In genomic region chrX:134969726-134970125, GRCh38 we compare ENCODE assay signal across 22 cellular contexts. TPM values are rescaled to one million over a fixed set of nuclear protein-coding genes. Genes with fewer than 3 reads are reported as not detected.
DNase-seq lines count a peak whose midpoint lies in the region; ATAC-seq and TF ChIP-seq lines count a peak whose summit lies in the region.
"Had no signal": no experiment of that assay in that cellular context is flagged by ENCODE, and none has a peak within 500 bp of the region (broad histone marks: within the 10 kb centered on the region; RNA-seq: fewer than 3 reads in every experiment).

No MANE protein-coding gene starts in this region.

- no peaks in the 10 kb centered on the region for H3K36me3 Mint-ChIP-seq in activated T-helper 2 cell treated with anti-CD3 and anti-CD28 coated beads, Interferon-gamma antibody, Interleukin-2, Interleukin-4, amounts not matched to agents 10 μg/mL and 5 μg/mL and 100 μg/mL, durations not matched to agents 14 hours and 24 hours and 36 hours (ENCODE audit: low read depth)
- H3K36me3 Mint-ChIP-seq: CD4-positive, CD25-positive, alpha-beta regulatory T cell had no signal

- H3K27ac Mint-ChIP-seq in activated T-helper 2 cell treated with anti-CD3 and anti-CD28 coated beads, Interferon-gamma antibody, Interleukin-2, Interleukin-4, amounts not matched to agents 10 μg/mL and 5 μg/mL and 100 μg/mL, durations not matched to agents 14 hours and 24 hours and 36 hours: no peak overlapping the region
- H3K27ac Mint-ChIP-seq: CD4-positive, CD25-positive, alpha-beta regulatory T cell; HFFc6 had no signal

- no peaks in the 10 kb centered on the region for H3K9me3 Mint-ChIP-seq in activated T-helper 2 cell treated with anti-CD3 and anti-CD28 coated beads, Interferon-gamma antibody, Interleukin-2, Interleukin-4, amounts not matched to agents 10 μg/mL and 5 μg/mL and 100 μg/mL, durations not matched to agents 14 hours and 24 hours and 36 hours
- H3K9me3 Mint-ChIP-seq: HFFc6 had no signal

- no peaks in the 10 kb centered on the region for H3K4me1 ChIP-seq in left ventricle myocardium inferior

- no peaks in the 10 kb centered on the region for H3K27me3 ChIP-seq in left ventricle myocardium inferior (ENCODE audit: low read depth)

- intact Hi-C loops in left ventricle myocardium superior (cut with micrococcal nuclease): no loop called here
- intact Hi-C loops in left ventricle myocardium inferior (cut with micrococcal nuclease): no loop called here
- intact Hi-C loops in activated T-helper 2 cell treated with anti-CD3 and anti-CD28 coated beads, Interferon-gamma antibody, Interleukin-2, Interleukin-4, amounts not matched to agents 10 μg/mL and 5 μg/mL and 100 μg/mL, durations not matched to agents 14 hours and 24 hours and 36 hours (cut with micrococcal nuclease): loop anchor here (5.0 kb wide), 1 partner anchor 218 kb away; no protein-coding TSS in a partner anchor

- H3K4me3 ChIP-seq in left ventricle myocardium inferior (no peak overlapping the region), HFF-Myc (replicated peaks; ENCODE audit: low read depth, low read length) (no peak overlapping the region)

- H3K27me3 Mint-ChIP-seq in activated T-helper 2 cell treated with anti-CD3 and anti-CD28 coated beads, Interferon-gamma antibody, Interleukin-2, Interleukin-4, amounts not matched to agents 10 μg/mL and 5 μg/mL and 100 μg/mL, durations not matched to agents 14 hours and 24 hours and 36 hours (ENCODE audit: low read depth): peaks cover 3% of the 10 kb centered on the region

- no peaks in the 10 kb centered on the region for H3K9me3 ChIP-seq in left ventricle myocardium inferior (replicated peaks)

- H3K4me3 Mint-ChIP-seq in activated T-helper 2 cell treated with anti-CD3 and anti-CD28 coated beads, Interferon-gamma antibody, Interleukin-2, Interleukin-4, amounts not matched to agents 10 μg/mL and 5 μg/mL and 100 μg/mL, durations not matched to agents 14 hours and 24 hours and 36 hours (ENCODE audit: low read depth): no peak overlapping the region
- H3K4me3 Mint-ChIP-seq: CD4-positive, CD25-positive, alpha-beta regulatory T cell; HFFc6 had no signal

- peak; percentile 38 for ATAC-seq in left ventricle myocardium superior

- no peak overlapping the region for H3K27ac ChIP-seq in left ventricle myocardium inferior (replicated peaks)
- H3K27ac ChIP-seq: 22Rv1 had no signal

- TF ChIP-seq CTCF in left ventricle myocardium inferior (IDR thresholded peaks at IDR 0.05; ENCODE audit: borderline replicate concordance) (no peak), HFF-Myc (IDR thresholded peaks at IDR 0.05; ENCODE audit: low read depth, low read length, missing control alignments) (no peak)

- DNase-seq in left ventricle myocardium superior (no peak), left ventricle myocardium inferior (no peak), HFF-Myc (ENCODE audit: extremely low read depth, low read depth) (peak; percentile 32), fibroblast of peridontal ligament (ENCODE audit: extremely low read depth) (peak; percentile 86), amniotic stem cell (lab: John Stamatoyannopoulos, UW) (no peak), cortex of kidney (lab: John Stamatoyannopoulos, UW) (no peak)
- no peak for DNase-seq in activated T-helper 2 cell treated with anti-CD3 and anti-CD28 coated beads, Interferon-gamma antibody, Interleukin-2, Interleukin-4, amounts not matched to agents 10 μg/mL and 5 μg/mL and 100 μg/mL, durations not matched to agents 14 hours and 24 hours and 36 hours (ENCODE audit: low spot score)
- no peak for DNase-seq in effector CD8-positive, alpha-beta T cell (lab: John Stamatoyannopoulos, UW)
- DNase-seq: CD4-positive, CD25-positive, alpha-beta regulatory T cell; DMS 273 treated with DMSO at 0.1 percent for 48 hours; DND-41; HFFc6; Karpas-422; NCI-H1417; NCI-H1694 treated with DMSO at 0.1 percent for 48 hours; NCI-H2081 treated with DMSO at 0.1 percent for 48 hours; NCI-H2171 treated with DMSO at 0.1 percent for 48 hours; NCI-H446; NCI-H526; OCI-M1; Right ventricle myocardium superior had no signal

- no peaks in the 10 kb centered on the region for H3K36me3 ChIP-seq in left ventricle myocardium inferior

- no peaks in the 10 kb centered on the region for H3K4me1 Mint-ChIP-seq in activated T-helper 2 cell treated with anti-CD3 and anti-CD28 coated beads, Interferon-gamma antibody, Interleukin-2, Interleukin-4, amounts not matched to agents 10 μg/mL and 5 μg/mL and 100 μg/mL, durations not matched to agents 14 hours and 24 hours and 36 hours (ENCODE audit: low read depth)
- H3K4me1 Mint-ChIP-seq: CD4-positive, CD25-positive, alpha-beta regulatory T cell had no signal

RNA-seq across cellular contexts. Expression of gene SMIM10, which starts 21.1 kb away (rescaled TPM):
- 5.3 TPM for total RNA-seq in left ventricle myocardium superior
- 4.9 TPM for total RNA-seq in left ventricle myocardium inferior
- total RNA-seq in activated T-helper 2 cell treated with anti-CD3 and anti-CD28 coated beads, Interferon-gamma antibody, Interleukin-2, Interleukin-4, amounts not matched to agents 10 μg/mL and 5 μg/mL and 100 μg/mL, durations not matched to agents 14 hours and 24 hours and 36 hours: 1.8 and 1.9 TPM in 2 replicates
- total RNA-seq: CD4-positive, CD25-positive, alpha-beta regulatory T cell had no signal

RNA-seq across cellular contexts. Expression of gene RTL8B, which starts 52.6 kb away (rescaled TPM):
- total RNA-seq in left ventricle myocardium superior: 14.8 TPM
- 14.8 TPM for total RNA-seq in left ventricle myocardium inferior
- total RNA-seq in activated T-helper 2 cell treated with anti-CD3 and anti-CD28 coated beads, Interferon-gamma antibody, Interleukin-2, Interleukin-4, amounts not matched to agents 10 μg/mL and 5 μg/mL and 100 μg/mL, durations not matched to agents 14 hours and 24 hours and 36 hours: 0.82 and 0.92 TPM in 2 replicates
- total RNA-seq: CD4-positive, CD25-positive, alpha-beta regulatory T cell had no signal

RNA-seq across cellular contexts. Expression of gene MOSPD1, which starts 54.7 kb away (rescaled TPM):
- total RNA-seq in left ventricle myocardium superior (21.3 TPM), left ventricle myocardium inferior (28.2 TPM)
- total RNA-seq in activated T-helper 2 cell treated with anti-CD3 and anti-CD28 coated beads, Interferon-gamma antibody, Interleukin-2, Interleukin-4, amounts not matched to agents 10 μg/mL and 5 μg/mL and 100 μg/mL, durations not matched to agents 14 hours and 24 hours and 36 hours: 13.8 and 16.0 TPM in 2 replicates

Comparison
In these comparisons a context has a peak if more than half of its experiments do, and no peak if none do; other contexts are left out.
1. DNase-seq: peak in HFF-Myc (single experiment) and fibroblast of peridontal ligament (single experiment); none in left ventricle myocardium superior (single experiment), left ventricle myocardium inferior (single experiment), amniotic stem cell (single experiment), activated T-helper 2 cell treated with anti-CD3 and anti-CD28 coated beads, Interferon-gamma antibody, Interleukin-2, Interleukin-4, amounts not matched to agents 10 μg/mL and 5 μg/mL and 100 μg/mL, durations not matched to agents 14 hours and 24 hours and 36 hours (single experiment), effector CD8-positive, alpha-beta T cell (single experiment) and cortex of kidney (single experiment).